ENCODE assay signal across 1 cellular context in the genomic region with DNA sequence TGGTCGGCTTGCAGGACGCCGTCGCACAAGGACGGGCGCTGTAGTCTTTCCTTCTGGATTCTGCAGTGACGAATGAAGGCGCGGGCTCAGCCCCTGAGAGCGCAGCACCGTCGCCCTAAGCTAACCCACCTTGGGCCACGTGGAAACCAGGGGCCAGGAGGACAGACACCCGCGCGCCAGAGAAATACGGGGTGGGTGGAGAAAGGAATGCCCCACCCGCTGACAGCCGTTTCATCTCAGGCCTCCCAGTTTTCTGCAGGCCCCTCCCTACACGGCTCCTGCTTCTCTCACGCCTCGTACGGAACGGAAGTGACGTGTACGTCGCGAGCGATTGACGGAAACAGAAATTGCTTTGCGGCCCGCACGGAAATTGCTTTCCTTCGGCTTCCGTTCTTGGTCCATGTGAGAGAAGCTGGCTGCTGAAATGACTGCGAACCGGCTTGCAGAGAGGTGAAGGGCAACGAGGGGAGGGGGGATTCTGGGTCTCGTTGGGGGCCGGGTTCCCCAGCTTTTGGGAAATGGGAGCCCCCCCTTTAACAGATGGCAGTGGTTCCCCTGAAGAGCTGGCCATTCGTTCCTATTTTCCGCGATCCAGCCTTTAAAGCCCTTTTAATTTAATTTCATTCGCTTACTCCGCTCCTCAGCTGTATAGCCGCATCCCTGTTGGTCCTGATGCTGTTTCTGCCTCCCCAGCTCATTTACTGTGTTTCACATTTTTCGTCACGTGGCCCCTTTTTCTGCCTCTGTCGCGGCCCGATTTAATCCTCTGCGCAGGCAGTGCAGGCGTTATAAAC.
TF ChIP-seq lines count a peak whose summit lies in the region.

TSS of gene UTP14A (plus strand) at position 378 of the 794 bp plus-strand sequence. CDS start at position 425, 47 bp downstream.

TF ChIP-seq in K562, 482 proteins besides CTCF, POLR2A, EP300 and RAD21 (continued from another document and continues in another):
- TF ChIP-seq, protein P1, sequence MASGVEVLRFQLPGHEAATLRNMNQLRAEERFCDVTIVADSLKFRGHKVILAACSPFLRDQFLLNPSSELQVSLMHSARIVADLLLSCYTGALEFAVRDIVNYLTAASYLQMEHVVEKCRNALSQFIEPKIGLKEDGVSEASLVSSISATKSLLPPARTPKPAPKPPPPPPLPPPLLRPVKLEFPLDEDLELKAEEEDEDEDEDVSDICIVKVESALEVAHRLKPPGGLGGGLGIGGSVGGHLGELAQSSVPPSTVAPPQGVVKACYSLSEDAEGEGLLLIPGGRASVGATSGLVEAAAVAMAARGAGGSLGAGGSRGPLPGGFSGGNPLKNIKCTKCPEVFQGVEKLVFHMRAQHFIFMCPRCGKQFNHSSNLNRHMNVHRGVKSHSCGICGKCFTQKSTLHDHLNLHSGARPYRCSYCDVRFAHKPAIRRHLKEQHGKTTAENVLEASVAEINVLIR (CRISPR knock-in tag; IDR thresholded peaks at IDR 0.05): peak; percentile 67
- TF ChIP-seq NFE2L1 (tag; IDR thresholded peaks at IDR 0.05; ENCODE audit: borderline replicate concordance, low read depth) (no peak), TAF1 (IDR thresholded peaks at IDR 0.05; ENCODE audit: control insufficient read depth, extremely low read depth, insufficient read depth, low read length, severe bottlenecking) (peak; percentile 79), ATF7 (IDR thresholded peaks at IDR 0.05) (peak; percentile 80), ZNF41 (CRISPR knock-in tag; conservative IDR thresholded peaks at IDR 0.05) (no peak), ZNF778 (CRISPR knock-in tag; IDR thresholded peaks at IDR 0.05) (no peak), ZFP1 (CRISPR knock-in tag; IDR thresholded peaks at IDR 0.05) (no peak), GTF2A2 (tag; IDR thresholded peaks at IDR 0.05) (no peak), CBFB (CRISPR knock-in tag; IDR thresholded peaks at IDR 0.05) (no peak), MECOM (CRISPR knock-in tag; IDR thresholded peaks at IDR 0.05) (no peak), POLR3A (IDR thresholded peaks at IDR 0.05; ENCODE audit: borderline replicate concordance, extremely low read depth, insufficient read depth, insufficient read length) (no peak), KDM5B (IDR thresholded peaks at IDR 0.05; ENCODE audit: insufficient replicate concordance, low read depth, low read length) (peak; percentile 75), THRAP3 (IDR thresholded peaks at IDR 0.05; ENCODE audit: borderline replicate concordance) (no peak), DIDO1 (tag; IDR thresholded peaks at IDR 0.05; ENCODE audit: low read depth) (no peak), POLR3G (IDR thresholded peaks at IDR 0.05; ENCODE audit: extremely low read depth, insufficient read length, insufficient replicate concordance) (no peak), BHLHE40 (IDR thresholded peaks at IDR 0.05; ENCODE audit: low read length) (peak; percentile 15; the same call in 1 of the 2 replicates), CC2D1A (IDR thresholded peaks at IDR 0.05) (no peak), ZNF717 (CRISPR knock-in tag; IDR thresholded peaks at IDR 0.05) (no peak), CHCHD3 (CRISPR knock-in tag; IDR thresholded peaks at IDR 0.05) (no peak), ZNF274 (IDR thresholded peaks at IDR 0.05; ENCODE audit: borderline replicate concordance, low read depth, low read length) (no peak), NR3C1 (CRISPR knock-in tag; IDR thresholded peaks at IDR 0.05) (no peak), PHB (CRISPR knock-in tag; IDR thresholded peaks at IDR 0.05) (no peak), CREM (IDR thresholded peaks at IDR 0.05; ENCODE audit: low read depth) (peak; percentile 98), ZNF79 (CRISPR knock-in tag; IDR thresholded peaks at IDR 0.05; ENCODE audit: low read depth) (no peak), BCL6 (CRISPR knock-in tag; IDR thresholded peaks at IDR 0.05) (no peak), ARNT (IDR thresholded peaks at IDR 0.05) (no peak; a peak in 1 of 4 replicates), ESRRA (IDR thresholded peaks at IDR 0.05; ENCODE audit: borderline replicate concordance, low read depth) (0 out of 2 replicates have a peak, but pooled peaks have one; percentile 32), NR2F6 (CRISPR knock-in tag; IDR thresholded peaks at IDR 0.05) (no peak), ZNF124 (CRISPR knock-in tag; IDR thresholded peaks at IDR 0.05) (no peak), XRCC5 (IDR thresholded peaks at IDR 0.05; ENCODE audit: low read depth, low read length) (no peak; the same call in 1 of the 2 replicates), YY1 (IDR thresholded peaks at IDR 0.05; ENCODE audit: borderline replicate concordance in 1 of 3, control insufficient read depth in 1 of 3, extremely low read depth in 1 of 3, insufficient read depth in 3 of 3, insufficient read length in 1 of 3, insufficient replicate concordance in 2 of 3, low read depth in 1 of 3, low read length in 2 of 3) (no peak), NCOA1 (IDR thresholded peaks at IDR 0.05; ENCODE audit: low read depth) (no peak), KLF6 (CRISPR knock-in tag; IDR thresholded peaks at IDR 0.05; ENCODE audit: borderline replicate concordance) (no peak), ZNF280A (IDR thresholded peaks at IDR 0.05; ENCODE audit: low read depth, partially characterized antibody) (no peak), HCFC1 (IDR thresholded peaks at IDR 0.05; ENCODE audit: low read depth, low read length) (peak; percentile 64), EGR1 (conservative IDR thresholded peaks at IDR 0.05) (peak; percentile 13; the same call in 1 of the 2 replicates), ZNF232 (CRISPR knock-in tag; IDR thresholded peaks at IDR 0.05) (no peak), TFE3 (CRISPR knock-in tag; IDR thresholded peaks at IDR 0.05) (no peak), TGIF2 (CRISPR knock-in tag; IDR thresholded peaks at IDR 0.05) (no peak), EHMT2 (IDR thresholded peaks at IDR 0.05) (no peak), MAFG (tag; conservative IDR thresholded peaks at IDR 0.05) (no peak), GABPB2 (CRISPR knock-in tag; conservative IDR thresholded peaks at IDR 0.05) (no peak), CBFA2T2 (conservative IDR thresholded peaks at IDR 0.05) (no peak), STAT5B (CRISPR knock-in tag; IDR thresholded peaks at IDR 0.05) (no peak), ZBTB5 (IDR thresholded peaks at IDR 0.05) (no peak), RBM22 (IDR thresholded peaks at IDR 0.05; ENCODE audit: low read depth, low read length, poor library complexity, severe bottlenecking) (no peak), HDGF (IDR thresholded peaks at IDR 0.05) (no peak), SLC30A9 (CRISPR knock-in tag; IDR thresholded peaks at IDR 0.05) (no peak)
- TF ChIP-seq, protein P2, sequence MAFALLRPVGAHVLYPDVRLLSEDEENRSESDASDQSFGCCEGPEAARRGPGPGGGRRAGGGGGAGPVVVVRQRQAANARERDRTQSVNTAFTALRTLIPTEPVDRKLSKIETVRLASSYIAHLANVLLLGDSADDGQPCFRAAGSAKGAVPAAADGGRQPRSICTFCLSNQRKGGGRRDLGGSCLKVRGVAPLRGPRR (CRISPR knock-in tag; IDR thresholded peaks at IDR 0.05): no peak
- TF ChIP-seq, protein P3, sequence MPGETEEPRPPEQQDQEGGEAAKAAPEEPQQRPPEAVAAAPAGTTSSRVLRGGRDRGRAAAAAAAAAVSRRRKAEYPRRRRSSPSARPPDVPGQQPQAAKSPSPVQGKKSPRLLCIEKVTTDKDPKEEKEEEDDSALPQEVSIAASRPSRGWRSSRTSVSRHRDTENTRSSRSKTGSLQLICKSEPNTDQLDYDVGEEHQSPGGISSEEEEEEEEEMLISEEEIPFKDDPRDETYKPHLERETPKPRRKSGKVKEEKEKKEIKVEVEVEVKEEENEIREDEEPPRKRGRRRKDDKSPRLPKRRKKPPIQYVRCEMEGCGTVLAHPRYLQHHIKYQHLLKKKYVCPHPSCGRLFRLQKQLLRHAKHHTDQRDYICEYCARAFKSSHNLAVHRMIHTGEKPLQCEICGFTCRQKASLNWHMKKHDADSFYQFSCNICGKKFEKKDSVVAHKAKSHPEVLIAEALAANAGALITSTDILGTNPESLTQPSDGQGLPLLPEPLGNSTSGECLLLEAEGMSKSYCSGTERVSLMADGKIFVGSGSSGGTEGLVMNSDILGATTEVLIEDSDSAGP (CRISPR knock-in tag; IDR thresholded peaks at IDR 0.05): no peak
- TF ChIP-seq, protein P4, sequence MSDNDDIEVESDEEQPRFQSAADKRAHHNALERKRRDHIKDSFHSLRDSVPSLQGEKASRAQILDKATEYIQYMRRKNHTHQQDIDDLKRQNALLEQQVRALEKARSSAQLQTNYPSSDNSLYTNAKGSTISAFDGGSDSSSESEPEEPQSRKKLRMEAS (CRISPR knock-in tag; IDR thresholded peaks at IDR 0.05): peak; percentile 90
- TF ChIP-seq, protein P5, sequence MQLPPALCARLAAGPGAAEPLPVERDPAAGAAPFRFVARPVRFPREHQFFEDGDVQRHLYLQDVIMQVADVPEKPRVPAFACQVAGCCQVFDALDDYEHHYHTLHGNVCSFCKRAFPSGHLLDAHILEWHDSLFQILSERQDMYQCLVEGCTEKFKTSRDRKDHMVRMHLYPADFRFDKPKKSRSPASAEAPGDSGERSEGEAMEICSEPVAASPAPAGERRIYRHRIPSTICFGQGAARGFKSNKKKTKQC (CRISPR knock-in tag; IDR thresholded peaks at IDR 0.05): no peak
- TF ChIP-seq, protein P6, sequence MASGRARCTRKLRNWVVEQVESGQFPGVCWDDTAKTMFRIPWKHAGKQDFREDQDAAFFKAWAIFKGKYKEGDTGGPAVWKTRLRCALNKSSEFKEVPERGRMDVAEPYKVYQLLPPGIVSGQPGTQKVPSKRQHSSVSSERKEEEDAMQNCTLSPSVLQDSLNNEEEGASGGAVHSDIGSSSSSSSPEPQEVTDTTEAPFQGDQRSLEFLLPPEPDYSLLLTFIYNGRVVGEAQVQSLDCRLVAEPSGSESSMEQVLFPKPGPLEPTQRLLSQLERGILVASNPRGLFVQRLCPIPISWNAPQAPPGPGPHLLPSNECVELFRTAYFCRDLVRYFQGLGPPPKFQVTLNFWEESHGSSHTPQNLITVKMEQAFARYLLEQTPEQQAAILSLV (tag; IDR thresholded peaks at IDR 0.05): no peak
- TF ChIP-seq, protein P7, sequence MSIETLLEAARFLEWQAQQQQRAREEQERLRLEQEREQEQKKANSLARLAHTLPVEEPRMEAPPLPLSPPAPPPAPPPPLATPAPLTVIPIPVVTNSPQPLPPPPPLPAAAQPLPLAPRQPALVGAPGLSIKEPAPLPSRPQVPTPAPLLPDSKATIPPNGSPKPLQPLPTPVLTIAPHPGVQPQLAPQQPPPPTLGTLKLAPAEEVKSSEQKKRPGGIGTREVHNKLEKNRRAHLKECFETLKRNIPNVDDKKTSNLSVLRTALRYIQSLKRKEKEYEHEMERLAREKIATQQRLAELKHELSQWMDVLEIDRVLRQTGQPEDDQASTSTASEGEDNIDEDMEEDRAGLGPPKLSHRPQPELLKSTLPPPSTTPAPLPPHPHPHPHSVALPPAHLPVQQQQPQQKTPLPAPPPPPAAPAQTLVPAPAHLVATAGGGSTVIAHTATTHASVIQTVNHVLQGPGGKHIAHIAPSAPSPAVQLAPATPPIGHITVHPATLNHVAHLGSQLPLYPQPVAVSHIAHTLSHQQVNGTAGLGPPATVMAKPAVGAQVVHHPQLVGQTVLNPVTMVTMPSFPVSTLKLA (conservative IDR thresholded peaks at IDR 0.05): peak; percentile 84 to 93
- TF ChIP-seq, protein P8, sequence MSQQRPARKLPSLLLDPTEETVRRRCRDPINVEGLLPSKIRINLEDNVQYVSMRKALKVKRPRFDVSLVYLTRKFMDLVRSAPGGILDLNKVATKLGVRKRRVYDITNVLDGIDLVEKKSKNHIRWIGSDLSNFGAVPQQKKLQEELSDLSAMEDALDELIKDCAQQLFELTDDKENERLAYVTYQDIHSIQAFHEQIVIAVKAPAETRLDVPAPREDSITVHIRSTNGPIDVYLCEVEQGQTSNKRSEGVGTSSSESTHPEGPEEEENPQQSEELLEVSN (IDR thresholded peaks at IDR 0.05; ENCODE audit: borderline replicate concordance in 1 of 2, extremely low read depth in 1 of 2, insufficient read depth in 1 of 2, insufficient read length in 1 of 2, low read depth in 1 of 2, low read length in 1 of 2, poor library complexity in 1 of 2, severe bottlenecking in 1 of 2): peak; percentile 93 to 96
- TF ChIP-seq, protein P9, sequence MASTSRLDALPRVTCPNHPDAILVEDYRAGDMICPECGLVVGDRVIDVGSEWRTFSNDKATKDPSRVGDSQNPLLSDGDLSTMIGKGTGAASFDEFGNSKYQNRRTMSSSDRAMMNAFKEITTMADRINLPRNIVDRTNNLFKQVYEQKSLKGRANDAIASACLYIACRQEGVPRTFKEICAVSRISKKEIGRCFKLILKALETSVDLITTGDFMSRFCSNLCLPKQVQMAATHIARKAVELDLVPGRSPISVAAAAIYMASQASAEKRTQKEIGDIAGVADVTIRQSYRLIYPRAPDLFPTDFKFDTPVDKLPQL (IDR thresholded peaks at IDR 0.05; ENCODE audit: extremely low read depth, insufficient read length): no peak
